2 cellular contexts compared by ENCODE assay signal in genomic region chr17:18401864-18402586, GRCh38. TPM values are rescaled to one million over a fixed set of nuclear protein-coding genes. Genes with fewer than 3 reads are reported as not detected.
"Had no signal": no experiment of that assay in that cellular context is flagged by ENCODE, and none has a peak within 500 bp of the region (broad histone marks: within the 10 kb centered on the region; RNA-seq: fewer than 3 reads in every experiment).

No MANE protein-coding gene starts in this region.

RNA-seq across cellular contexts. Expression of gene EVPLL, which starts 24.4 kb away (rescaled TPM):
- total RNA-seq: HT1080, M059J had no signal
